ENCODE assay signal across 21 cellular contexts in genomic region chr22:25050566-25050965, GRCh38.
DNase-seq lines count a peak whose midpoint lies in the region; ATAC-seq, FAIRE-seq and TF ChIP-seq lines count a peak whose summit lies in the region.
"Had no signal": no experiment of that assay in that cellular context is flagged by ENCODE, and none has a peak within 500 bp of the region (broad histone marks: within the 10 kb centered on the region; RNA-seq: fewer than 3 reads in every experiment).

No MANE protein-coding gene starts in this region.

- DNase-seq in Right ventricle myocardium inferior (ENCODE audit: missing footprints) (peak; percentile 11), cardiac septum (ENCODE audit: low spot score) (no peak), colonic mucosa (no peak), hepatocyte (ENCODE audit: low spot score) (no peak), urothelium cell line (ENCODE audit: low spot score) (no peak), HT-29 (ENCODE audit: low spot score) (no peak)
- DNase-seq: Caco-2; CD8-positive, alpha-beta T cell; DMS153; DND-41; GOT3; HFFc6 had no signal

- H3K9ac ChIP-seq in colonic mucosa (ENCODE audit: low read depth in 2 of 2, low read length in 2 of 2) = no peak overlapping the region
- H3K9ac ChIP-seq: BLaER1 had no signal

- no peak for ATAC-seq in Right ventricle myocardium inferior
- ATAC-seq in HG03039 (IDR thresholded peaks at IDR 0.05; ENCODE audit: unreplicated experiment) = no peak
- no peak for ATAC-seq in HG03159 (IDR thresholded peaks at IDR 0.05; ENCODE audit: unreplicated experiment)
- ATAC-seq: CD8-positive, alpha-beta T cell had no signal

- H3K4me3 ChIP-seq in colonic mucosa (no peak overlapping the region), hepatocyte (no peak overlapping the region)
- H3K4me3 ChIP-seq: BLaER1, HAP-1 had no signal

- TF ChIP-seq CTCF in colonic mucosa (IDR thresholded peaks at IDR 0.05) = no peak
- TF ChIP-seq CTCF in hepatocyte (IDR thresholded peaks at IDR 0.05; ENCODE audit: poor library complexity) = no peak

- FAIRE-seq in urothelium cell line (lab: Jason Lieb, UNC) = peak; percentile 66
- FAIRE-seq: A204.1, G401.6, GM12892, H54 had no signal

- 79% methylated on average over 5 of the region's 5 CpGs for WGBS in hepatocyte (ENCODE audit: low lambda C conversion rate, missing lambda C conversion rate)

- intact Hi-C loops in Right ventricle myocardium inferior (cut with DNase I) = no loop called here
- intact Hi-C loops in cardiac septum (cut with DNase I) = no loop called here
- intact Hi-C loops in colonic mucosa (cut with DNase I) = no loop called here

- H4K20me1 ChIP-seq in hepatocyte (ENCODE audit: insufficient read depth, poor library complexity, severe bottlenecking) = no peaks in the 10 kb centered on the region
- H4K20me1 ChIP-seq: BLaER1 had no signal

- H3K79me2 ChIP-seq in hepatocyte = no peaks in the 10 kb centered on the region

- H3K27ac ChIP-seq in colonic mucosa (peak overlapping the region; percentile 78), hepatocyte (peak overlapping the region; percentile 92)
- H3K27ac ChIP-seq: BLaER1, C4-2B had no signal

- H3K4me1 ChIP-seq in colonic mucosa = peaks cover 15% of the 10 kb centered on the region
- peaks cover 27% of the 10 kb centered on the region for H3K4me1 ChIP-seq in hepatocyte (ENCODE audit: insufficient read depth)
- H3K4me1 ChIP-seq: HAP-1 had no signal

- H3K4me2 ChIP-seq in hepatocyte = no peak overlapping the region
- H3K4me2 ChIP-seq: BLaER1 had no signal

- no peaks in the 10 kb centered on the region for H3K9me2 ChIP-seq in hepatocyte (replicated peaks; ENCODE audit: insufficient read depth)

- H3K27me3 ChIP-seq in colonic mucosa (no peaks in the 10 kb centered on the region), hepatocyte (no peaks in the 10 kb centered on the region)
- H3K27me3 ChIP-seq: BLaER1 had no signal

- H2AFZ ChIP-seq in hepatocyte = no peak overlapping the region

- H3K36me3 ChIP-seq in colonic mucosa (no peaks in the 10 kb centered on the region), hepatocyte (replicated peaks; ENCODE audit: insufficient read depth, low read depth) (no peaks in the 10 kb centered on the region)
- H3K36me3 ChIP-seq: BLaER1 had no signal

- no peaks in the 10 kb centered on the region for H3K9me3 ChIP-seq in colonic mucosa
- H3K9me3 ChIP-seq in hepatocyte (ENCODE audit: low read depth) = no peaks in the 10 kb centered on the region
- H3K9me3 ChIP-seq: BLaER1 had no signal
